2 cellular contexts compared by ENCODE assay signal in genomic region chr5:51002368-51002767, GRCh38.
TF ChIP-seq lines count a peak whose summit lies in the region.

No MANE protein-coding gene starts in this region.

TF ChIP-seq in K562, 482 proteins besides CTCF, POLR2A, EP300 and RAD21 (continued from another document):
- no peak for TF ChIP-seq UBTF (IDR thresholded peaks at IDR 0.05; ENCODE audit: borderline replicate concordance in 1 of 2, low read depth in 2 of 2, low read length in 2 of 2)
- TF ChIP-seq PYGO2 (tag; IDR thresholded peaks at IDR 0.05), result no peak
- peak; percentile 76 for TF ChIP-seq ZNF316 (IDR thresholded peaks at IDR 0.05)
- TF ChIP-seq MAFK (IDR thresholded peaks at IDR 0.05; ENCODE audit: low read length), result peak; percentile 35; the same call in 1 of the 2 replicates
- TF ChIP-seq NR4A1 (CRISPR knock-in tag; IDR thresholded peaks at IDR 0.05), result no peak
- TF ChIP-seq NR4A1 (tag; IDR thresholded peaks at IDR 0.05), result no peak
- TF ChIP-seq RNF2 (IDR thresholded peaks at IDR 0.05), result no peak
- no peak for TF ChIP-seq ZNF77 (CRISPR knock-in tag; IDR thresholded peaks at IDR 0.05)
- TF ChIP-seq MAFF (IDR thresholded peaks at IDR 0.05; ENCODE audit: low read length), result 0 out of 2 replicates have a peak, but pooled peaks have one; percentile 43
- TF ChIP-seq ZNF140 (CRISPR knock-in tag; IDR thresholded peaks at IDR 0.05), result no peak
- no peak for TF ChIP-seq FIP1L1 (IDR thresholded peaks at IDR 0.05; ENCODE audit: low read depth, low read length, poor library complexity, severe bottlenecking)
- no peak for TF ChIP-seq SRSF3 (IDR thresholded peaks at IDR 0.05; ENCODE audit: insufficient read depth, low read length)
- TF ChIP-seq ZBTB8A (IDR thresholded peaks at IDR 0.05; ENCODE audit: partially characterized antibody), result no peak
- no peak for TF ChIP-seq FOXK2 (conservative IDR thresholded peaks at IDR 0.05 in 1 of 2, IDR thresholded peaks at IDR 0.05 in 1 of 2; ENCODE audit: low read depth in 2 of 2)
- peak; percentile 56; the same call in 1 of the 2 replicates for TF ChIP-seq C11orf30 (IDR thresholded peaks at IDR 0.05; ENCODE audit: low read depth)
- peak; percentile 60 for TF ChIP-seq MAFG (tag; conservative IDR thresholded peaks at IDR 0.05)
- no peak for TF ChIP-seq NEUROD1 (IDR thresholded peaks at IDR 0.05; ENCODE audit: borderline replicate concordance, low read depth, low read length, partially characterized antibody)
- no peak for TF ChIP-seq IRF1 (CRISPR knock-in tag; IDR thresholded peaks at IDR 0.05; ENCODE audit: borderline replicate concordance)
- TF ChIP-seq ZNF668 (CRISPR knock-in tag; IDR thresholded peaks at IDR 0.05), result no peak
- TF ChIP-seq RB1 (IDR thresholded peaks at IDR 0.05; ENCODE audit: low read depth), result no peak
- no peak for TF ChIP-seq XRCC4 (IDR thresholded peaks at IDR 0.05; ENCODE audit: extremely low read depth, insufficient read depth, insufficient read length)
- no peak for TF ChIP-seq CXXC5 (CRISPR knock-in tag; IDR thresholded peaks at IDR 0.05)

TF ChIP-seq in neural cell, 6 proteins besides CTCF, POLR2A, EP300 and RAD21 (continued from another document):
- no peak for TF ChIP-seq TAF1 (IDR thresholded peaks at IDR 0.05; ENCODE audit: low read depth)
